1 cellular context compared by ENCODE assay signal in genomic region chr11:124752471-124753100, GRCh38.
A peak's percentile ranks its signal among the peaks of the same experiment; 100 is the strongest.
TF ChIP-seq lines count a peak whose summit lies in the region.

No MANE protein-coding gene starts in this region.

TF ChIP-seq in WTC11, 78 proteins besides CTCF, POLR2A, EP300 and RAD21 (continued from another document):
- TF ChIP-seq, protein P1, sequence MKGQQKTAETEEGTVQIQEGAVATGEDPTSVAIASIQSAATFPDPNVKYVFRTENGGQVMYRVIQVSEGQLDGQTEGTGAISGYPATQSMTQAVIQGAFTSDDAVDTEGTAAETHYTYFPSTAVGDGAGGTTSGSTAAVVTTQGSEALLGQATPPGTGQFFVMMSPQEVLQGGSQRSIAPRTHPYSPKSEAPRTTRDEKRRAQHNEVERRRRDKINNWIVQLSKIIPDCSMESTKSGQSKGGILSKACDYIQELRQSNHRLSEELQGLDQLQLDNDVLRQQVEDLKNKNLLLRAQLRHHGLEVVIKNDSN (CRISPR knock-in tag; IDR thresholded peaks at IDR 0.05) = peak; percentile 74
- TF ChIP-seq, protein P2, sequence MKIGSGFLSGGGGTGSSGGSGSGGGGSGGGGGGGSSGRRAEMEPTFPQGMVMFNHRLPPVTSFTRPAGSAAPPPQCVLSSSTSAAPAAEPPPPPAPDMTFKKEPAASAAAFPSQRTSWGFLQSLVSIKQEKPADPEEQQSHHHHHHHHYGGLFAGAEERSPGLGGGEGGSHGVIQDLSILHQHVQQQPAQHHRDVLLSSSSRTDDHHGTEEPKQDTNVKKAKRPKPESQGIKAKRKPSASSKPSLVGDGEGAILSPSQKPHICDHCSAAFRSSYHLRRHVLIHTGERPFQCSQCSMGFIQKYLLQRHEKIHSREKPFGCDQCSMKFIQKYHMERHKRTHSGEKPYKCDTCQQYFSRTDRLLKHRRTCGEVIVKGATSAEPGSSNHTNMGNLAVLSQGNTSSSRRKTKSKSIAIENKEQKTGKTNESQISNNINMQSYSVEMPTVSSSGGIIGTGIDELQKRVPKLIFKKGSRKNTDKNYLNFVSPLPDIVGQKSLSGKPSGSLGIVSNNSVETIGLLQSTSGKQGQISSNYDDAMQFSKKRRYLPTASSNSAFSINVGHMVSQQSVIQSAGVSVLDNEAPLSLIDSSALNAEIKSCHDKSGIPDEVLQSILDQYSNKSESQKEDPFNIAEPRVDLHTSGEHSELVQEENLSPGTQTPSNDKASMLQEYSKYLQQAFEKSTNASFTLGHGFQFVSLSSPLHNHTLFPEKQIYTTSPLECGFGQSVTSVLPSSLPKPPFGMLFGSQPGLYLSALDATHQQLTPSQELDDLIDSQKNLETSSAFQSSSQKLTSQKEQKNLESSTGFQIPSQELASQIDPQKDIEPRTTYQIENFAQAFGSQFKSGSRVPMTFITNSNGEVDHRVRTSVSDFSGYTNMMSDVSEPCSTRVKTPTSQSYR (CRISPR knock-in tag; IDR thresholded peaks at IDR 0.05) = no peak
- TF ChIP-seq, protein P3, sequence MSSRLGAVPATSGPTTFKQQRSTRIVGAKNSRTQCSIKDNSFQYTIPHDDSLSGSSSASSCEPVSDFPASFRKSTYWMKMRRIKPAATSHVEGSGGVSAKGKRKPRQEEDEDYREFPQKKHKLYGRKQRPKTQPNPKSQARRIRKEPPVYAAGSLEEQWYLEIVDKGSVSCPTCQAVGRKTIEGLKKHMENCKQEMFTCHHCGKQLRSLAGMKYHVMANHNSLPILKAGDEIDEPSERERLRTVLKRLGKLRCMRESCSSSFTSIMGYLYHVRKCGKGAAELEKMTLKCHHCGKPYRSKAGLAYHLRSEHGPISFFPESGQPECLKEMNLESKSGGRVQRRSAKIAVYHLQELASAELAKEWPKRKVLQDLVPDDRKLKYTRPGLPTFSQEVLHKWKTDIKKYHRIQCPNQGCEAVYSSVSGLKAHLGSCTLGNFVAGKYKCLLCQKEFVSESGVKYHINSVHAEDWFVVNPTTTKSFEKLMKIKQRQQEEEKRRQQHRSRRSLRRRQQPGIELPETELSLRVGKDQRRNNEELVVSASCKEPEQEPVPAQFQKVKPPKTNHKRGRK (CRISPR knock-in tag; IDR thresholded peaks at IDR 0.05; ENCODE audit: borderline replicate concordance) = no peak
